Comparison of ENCODE assay signal across 21 cellular contexts in the genomic region with DNA sequence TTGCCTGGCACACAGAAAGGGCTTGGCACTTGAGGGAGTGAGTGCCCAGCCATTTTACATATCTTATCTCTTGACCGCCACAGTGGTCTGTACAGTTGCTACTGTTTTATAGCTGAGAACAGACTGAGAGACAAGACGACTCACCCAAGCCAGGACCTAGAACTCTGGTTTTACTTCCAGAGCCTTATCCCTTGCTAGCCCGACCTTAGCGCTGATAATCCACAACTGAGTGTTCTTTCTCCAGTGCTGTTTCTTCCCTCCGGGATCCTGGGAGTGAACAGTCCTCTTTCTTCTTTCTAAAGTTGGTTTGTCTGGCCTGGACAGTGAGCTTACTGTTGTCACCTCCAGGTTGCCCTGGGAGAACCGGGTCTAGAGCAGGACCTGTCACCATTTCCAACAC. TPM values are rescaled to one million over a fixed set of nuclear protein-coding genes. Genes with fewer than 3 reads are reported as not detected.
A peak's percentile ranks its signal among the peaks of the same experiment; 100 is the strongest.
DNase-seq lines count a peak whose midpoint lies in the region; ATAC-seq and TF ChIP-seq lines count a peak whose summit lies in the region.
"Had no signal": no experiment of that assay in that cellular context is flagged by ENCODE, and none has a peak within 500 bp of the region (broad histone marks: within the 10 kb centered on the region; RNA-seq: fewer than 3 reads in every experiment).

No MANE protein-coding gene starts in this region.

- H3K9me3 ChIP-seq in RWPE2 (ENCODE audit: severe bottlenecking) (no peaks in the 10 kb centered on the region), endodermal cell (ENCODE audit: control insufficient read depth, low read length) (no peaks in the 10 kb centered on the region), psoas muscle (no peaks in the 10 kb centered on the region)
- H3K9me3 ChIP-seq: ascending aorta, Peyer's patch had no signal

- H3K36me3 ChIP-seq in RWPE2 (ENCODE audit: low read depth), result peaks cover 54% of the 10 kb centered on the region
- H3K36me3 ChIP-seq in endodermal cell (ENCODE audit: control insufficient read depth, insufficient read depth, low read length), result peaks cover 19% of the 10 kb centered on the region
- peaks cover 0 to 13% of the 10 kb centered on the region in 2 donors for H3K36me3 ChIP-seq in psoas muscle (ENCODE audit: insufficient read depth in 1 of 2, low read depth in 1 of 2)

- H3K27ac ChIP-seq in RWPE2 (ENCODE audit: poor library complexity, severe bottlenecking) (peak overlapping the region; percentile 77), endodermal cell (ENCODE audit: low read depth, low read length) (no peak overlapping the region), psoas muscle (peak overlapping the region; percentile 47)

- H3K4me1 ChIP-seq in RWPE2 (ENCODE audit: insufficient read depth, poor library complexity, severe bottlenecking) (peaks cover 45% of the 10 kb centered on the region), endodermal cell (ENCODE audit: control insufficient read depth, insufficient read depth, low read length) (peaks cover 13% of the 10 kb centered on the region), psoas muscle (peaks cover 64% of the 10 kb centered on the region)

- in situ Hi-C loops in GM13977 (cut with MboI; ENCODE audit: low pct_unique_long_range_greater_than_20kb, low sequenced_read_pairs, unreplicated experiment), result no loop called here

- no peaks in the 10 kb centered on the region for H3K9me3 Mint-ChIP-seq in T-helper 1 cell treated with Interleukin-12 subunit alpha and Interleukin-12 subunit beta and Interleukin-4 antibody, amounts not matched to agents 30 μg/mL and 1 μg/mL, for 36 hours
- H3K9me3 Mint-ChIP-seq in endodermal cell, result no peaks in the 10 kb centered on the region

- ATAC-seq in RWPE2 (ENCODE audit: low read depth), result no peak
- no peak for ATAC-seq in psoas muscle
- ATAC-seq in GM19324 (IDR thresholded peaks at IDR 0.05; ENCODE audit: low FRiP score, unreplicated experiment), result no peak
- ATAC-seq: stimulated activated naive CD8-positive, alpha-beta T cell treated with anti-CD3 and anti-CD28 coated beads, Interleukin-15, Interleukin-2, amounts not matched to agents 100 U/mL and 50 U/mL, for 24 hours had no signal

- H3K4me3 ChIP-seq in RWPE2 (ENCODE audit: severe bottlenecking) (no peak overlapping the region), endodermal cell (ENCODE audit: low read length) (no peak overlapping the region), psoas muscle (no peak overlapping the region)
- H3K4me3 ChIP-seq: ascending aorta, Peyer's patch had no signal

- intact Hi-C loops in psoas muscle (cut with DNase I), result no loop called here

- TF ChIP-seq CTCF in RWPE2 (IDR thresholded peaks at IDR 0.05; ENCODE audit: poor library complexity, severe bottlenecking), result no peak
- no peak for TF ChIP-seq CTCF in endodermal cell (conservative IDR thresholded peaks at IDR 0.05)
- no peak for TF ChIP-seq CTCF in psoas muscle (IDR thresholded peaks at IDR 0.05)
- TF ChIP-seq CTCF in GM13977 (IDR thresholded peaks at IDR 0.05; ENCODE audit: extremely low read depth, insufficient read depth, missing control alignments), result no peak

- H3K27me3 Mint-ChIP-seq in T-helper 1 cell treated with Interleukin-12 subunit alpha and Interleukin-12 subunit beta and Interleukin-4 antibody, amounts not matched to agents 30 μg/mL and 1 μg/mL, for 36 hours (ENCODE audit: low read depth), result no peaks in the 10 kb centered on the region
- no peaks in the 10 kb centered on the region for H3K27me3 Mint-ChIP-seq in endodermal cell (ENCODE audit: insufficient read depth)
- H3K27me3 Mint-ChIP-seq: progenitor cell of endocrine pancreas had no signal

- peak overlapping the region; percentile 31 for H3K27ac Mint-ChIP-seq in T-helper 1 cell treated with Interleukin-12 subunit alpha and Interleukin-12 subunit beta and Interleukin-4 antibody, amounts not matched to agents 30 μg/mL and 1 μg/mL, for 36 hours
- peak overlapping the region; percentile 3 for H3K27ac Mint-ChIP-seq in endodermal cell
- H3K27ac Mint-ChIP-seq: progenitor cell of endocrine pancreas had no signal

- peaks cover 22% of the 10 kb centered on the region for H3K36me3 Mint-ChIP-seq in T-helper 1 cell treated with Interleukin-12 subunit alpha and Interleukin-12 subunit beta and Interleukin-4 antibody, amounts not matched to agents 30 μg/mL and 1 μg/mL, for 36 hours (ENCODE audit: low read depth)
- H3K36me3 Mint-ChIP-seq in endodermal cell (ENCODE audit: low read depth), result peaks cover 18% of the 10 kb centered on the region

- peaks cover 57% of the 10 kb centered on the region for H3K4me1 Mint-ChIP-seq in T-helper 1 cell treated with Interleukin-12 subunit alpha and Interleukin-12 subunit beta and Interleukin-4 antibody, amounts not matched to agents 30 μg/mL and 1 μg/mL, for 36 hours (ENCODE audit: low read depth)
- H3K4me1 Mint-ChIP-seq in endodermal cell, result peaks cover 44% of the 10 kb centered on the region

- DNase-seq in T-helper 1 cell (no peak), RWPE2 (ENCODE audit: low spot score) (no peak), endodermal cell (no peak), psoas muscle (no peak), GM13977 (ENCODE audit: low spot score) (no peak), NCI-H748 (lab: John Stamatoyannopoulos, UW; ENCODE audit: unreplicated experiment) (no peak)
- DNase-seq: 8988T; activated gamma-delta T cell; DMS53; foreskin melanocyte; GOT3; Karpas-422; NCI-H1417; NCI-H2171; NCI-H774; stimulated activated naive CD8-positive, alpha-beta T cell treated with anti-CD3 and anti-CD28 coated beads, Interleukin-15, Interleukin-2, amounts not matched to agents 100 U/mL and 50 U/mL, for 24 hours had no signal

- no peak overlapping the region for H3K9ac ChIP-seq in endodermal cell (ENCODE audit: extremely low read depth, low read length, poor library complexity, severe bottlenecking)

- WGBS in endodermal cell (ENCODE audit: insufficient coverage in 1 of 2, insufficient read length in 1 of 2), 2 experiments, result 91 to 98% methylated on average over 5 to 6 of the region's 6 CpGs
- 68 to 87% (median 82%) methylated on average over 6 of the region's 6 CpGs for WGBS in psoas muscle, 3 donors

- peak overlapping the region; percentile 21 for H3K4me3 Mint-ChIP-seq in T-helper 1 cell treated with Interleukin-12 subunit alpha and Interleukin-12 subunit beta and Interleukin-4 antibody, amounts not matched to agents 30 μg/mL and 1 μg/mL, for 36 hours
- H3K4me3 Mint-ChIP-seq in endodermal cell, result no peak overlapping the region

- H3K27me3 ChIP-seq in RWPE2 (ENCODE audit: insufficient read depth, poor library complexity, severe bottlenecking) (no peaks in the 10 kb centered on the region), endodermal cell (ENCODE audit: control insufficient read depth, insufficient read depth, low read length, poor library complexity, severe bottlenecking) (no peaks in the 10 kb centered on the region), psoas muscle (ENCODE audit: insufficient read depth in 3 of 3, low read length in 2 of 3) (no peaks in the 10 kb centered on the region)
- H3K27me3 ChIP-seq: ascending aorta, Peyer's patch had no signal

RNA-seq across cellular contexts. Expression of gene TADA2B, which starts 52.5 kb away (rescaled TPM):
- total RNA-seq in endodermal cell (10 to 100 TPM; 17.3 to 17.5 TPM), psoas muscle (10 to 100 TPM; 43.0 to 70.3 (median 54.7) TPM)
- 11.6 TPM for polyA plus RNA-seq in endodermal cell (2013, experiment 1 of 2)
- 10.6 TPM for polyA plus RNA-seq in endodermal cell (2013, experiment 2 of 2)
- 10 to 100 TPM; 21.0 to 63.3 (median 26.4) TPM for polyA plus RNA-seq in psoas muscle
